Comparison of ENCODE assay signal across 9 cellular contexts in genomic region chr12:123131291-123131831, GRCh38. TPM values are rescaled to one million over a fixed set of nuclear protein-coding genes. Genes with fewer than 3 reads are reported as not detected.
DNase-seq lines count a peak whose midpoint lies in the region; ATAC-seq, FAIRE-seq and TF ChIP-seq lines count a peak whose summit lies in the region.
"Had no signal": no experiment of that assay in that cellular context is flagged by ENCODE, and none has a peak within 500 bp of the region (broad histone marks: within the 10 kb centered on the region; RNA-seq: fewer than 3 reads in every experiment).

No MANE protein-coding gene starts in this region.

- H3K4me3 ChIP-seq in Karpas-422 (ENCODE audit: low read length) (no peak overlapping the region), astrocyte (ENCODE audit: insufficient read depth, low read depth, low read length) (no peak overlapping the region), lung (no peak overlapping the region), foreskin fibroblast (ENCODE audit: low read depth in 1 of 2, low read length in 2 of 2) (no peak overlapping the region), coronary artery (no peak overlapping the region)
- H3K4me3 ChIP-seq: thoracic aorta had no signal

- H3K9me2 ChIP-seq in Karpas-422 (replicated peaks; ENCODE audit: insufficient read depth, low read length): no peaks in the 10 kb centered on the region

- H3K27me3 ChIP-seq in Karpas-422 (ENCODE audit: low read length) (no peaks in the 10 kb centered on the region), astrocyte (ENCODE audit: insufficient read depth, low read length) (no peaks in the 10 kb centered on the region), lung (ENCODE audit: control insufficient read depth, insufficient read depth) (no peaks in the 10 kb centered on the region)

- H3K9ac ChIP-seq in Karpas-422 (ENCODE audit: low read length): peak overlapping the region; percentile 33
- H3K9ac ChIP-seq in astrocyte (ENCODE audit: low read length): no peak overlapping the region

- DNase-seq in AG08395 (ENCODE audit: low spot score) (peak; percentile 40), Karpas-422 (no peak), astrocyte (ENCODE audit: low read depth) (no peak), lung (ENCODE audit: low spot score) (no peak), foreskin fibroblast (no peak), ureter (ENCODE audit: low spot score) (no peak), coronary artery (ENCODE audit: low spot score) (no peak)

- no peak overlapping the region for H3K4me2 ChIP-seq in Karpas-422 (ENCODE audit: low read depth, low read length, poor library complexity, severe bottlenecking)
- no peak overlapping the region for H3K4me2 ChIP-seq in astrocyte (ENCODE audit: low read length)

- H4K20me1 ChIP-seq in Karpas-422 (ENCODE audit: insufficient read depth, low read depth, low read length) (no peaks in the 10 kb centered on the region), astrocyte (ENCODE audit: insufficient read depth, low read length) (no peaks in the 10 kb centered on the region)

- TF ChIP-seq CTCF in astrocyte (IDR thresholded peaks at IDR 0.05; ENCODE audit: insufficient read depth, low read depth, low read length) (no peak), lung (IDR thresholded peaks at IDR 0.05; ENCODE audit: control extremely low read depth, extremely low read depth) (no peak), foreskin fibroblast (IDR thresholded peaks at IDR 0.05; ENCODE audit: low read depth, low read length) (no peak), coronary artery (IDR thresholded peaks at IDR 0.05) (no peak)

- peaks cover 2% of the 10 kb centered on the region for H3K36me3 Mint-ChIP-seq in astrocyte (ENCODE audit: low read depth, unreplicated experiment)

- H3K36me3 ChIP-seq in Karpas-422 (ENCODE audit: insufficient read depth, low read length): no peaks in the 10 kb centered on the region
- no peaks in the 10 kb centered on the region for H3K36me3 ChIP-seq in astrocyte (ENCODE audit: insufficient read depth, low read length)
- no peaks in the 10 kb centered on the region for H3K36me3 ChIP-seq in lung (ENCODE audit: control insufficient read depth in 2 of 2, insufficient read depth in 2 of 2, low read length in 2 of 2)
- H3K36me3 ChIP-seq: thoracic aorta had no signal

- H3K9me3 Mint-ChIP-seq in astrocyte (ENCODE audit: unreplicated experiment): peaks cover 1% of the 10 kb centered on the region

- WGBS in lung, 2 donors: 91 to 94% methylated on average over 4 of the region's 4 CpGs

- no peaks in the 10 kb centered on the region for H3K9me3 ChIP-seq in Karpas-422 (ENCODE audit: low read length)
- H3K9me3 ChIP-seq in astrocyte (ENCODE audit: insufficient read depth, low read depth, low read length): no peaks in the 10 kb centered on the region
- H3K9me3 ChIP-seq in lung (ENCODE audit: control insufficient read depth in 2 of 2, insufficient read depth in 1 of 2, low read length in 1 of 2): no peaks in the 10 kb centered on the region
- H3K9me3 ChIP-seq: thoracic aorta had no signal

- H3K4me3 Mint-ChIP-seq in astrocyte (ENCODE audit: unreplicated experiment): no peak overlapping the region

- H3K27me3 Mint-ChIP-seq in astrocyte (ENCODE audit: low read depth, unreplicated experiment): no peaks in the 10 kb centered on the region

- H3K27ac ChIP-seq in Karpas-422 (ENCODE audit: low read length): no peak overlapping the region
- H3K27ac ChIP-seq in astrocyte (ENCODE audit: low read depth, low read length): no peak overlapping the region
- peak overlapping the region; percentile 37 to 87 for H3K27ac ChIP-seq in lung (ENCODE audit: low read depth in 1 of 2, low read length in 1 of 2)
- no peak overlapping the region for H3K27ac ChIP-seq in coronary artery
- H3K27ac ChIP-seq: thoracic aorta had no signal

- FAIRE-seq in astrocyte (lab: Jason Lieb, UNC): no peak

- H3K79me2 ChIP-seq in Karpas-422 (ENCODE audit: low read length) (no peaks in the 10 kb centered on the region), astrocyte (ENCODE audit: insufficient read depth, low read length) (no peaks in the 10 kb centered on the region)

- peaks cover 26% of the 10 kb centered on the region for H3K4me1 Mint-ChIP-seq in astrocyte (ENCODE audit: low read depth, unreplicated experiment)

- ATAC-seq in lung (ENCODE audit: insufficient read depth, low FRiP score) (no peak), GM18868 (IDR thresholded peaks at IDR 0.05; ENCODE audit: unreplicated experiment) (no peak)

- peak overlapping the region; percentile 83 for H3K27ac Mint-ChIP-seq in astrocyte (ENCODE audit: unreplicated experiment)

- H3K4me1 ChIP-seq in Karpas-422 (ENCODE audit: low read length) (peaks cover 24% of the 10 kb centered on the region), astrocyte (ENCODE audit: insufficient read depth, low read length) (peaks cover 8% of the 10 kb centered on the region), lung (ENCODE audit: control insufficient read depth in 2 of 2, insufficient read depth in 2 of 2, low read length in 2 of 2) (peaks cover 6 to 17% of the 10 kb centered on the region in 2 donors)

- H2AFZ ChIP-seq in Karpas-422 (ENCODE audit: low read length): peak overlapping the region; percentile 42; the same call in 1 of the 2 replicates
- no peak overlapping the region for H2AFZ ChIP-seq in astrocyte (ENCODE audit: low read depth, low read length)

RNA-seq across cellular contexts. Expression of gene PITPNM2, which starts 19.5 kb away (rescaled TPM):
- total RNA-seq in Karpas-422 (2014; rRNA removed; shearing (Covaris generic); ENCODE audit: low replicate concordance): 0.04 and 0.19 TPM in 2 replicates
- total RNA-seq in astrocyte (13.2 and 14.2 TPM in 2 replicates), lung (10 to 100 TPM; 19.6 to 37.8 TPM), ureter (17.5 TPM)
- 10 to 100 TPM in 1 of 2 donors, 1 to 10 TPM in 1; 8.9 to 12.9 TPM for polyA plus RNA-seq in lung

Comparison
In these comparisons a context has a peak if more than half of its experiments do, and no peak if none do; other contexts are left out.
1. H3K27ac ChIP-seq: peak in lung (2 of 2); none in Karpas-422 (single experiment), astrocyte (single experiment) and coronary artery (0 of 2).
2. RNA of gene PITPNM2, which starts 19.5 kb away (total RNA-seq): 19.6 to 37.8 TPM in lung, 17.5 TPM in ureter (single experiment) and 13.2 to 14.2 TPM in astrocyte; 0.04 to 0.19 TPM in Karpas-422; every median in the first group is over 10 times any median in the second.